Comparison of ENCODE assay signal across 8 cellular contexts in genomic region chr18:3418083-3418482, GRCh38.
"Had no signal": no experiment of that assay in that cellular context is flagged by ENCODE, and none has a peak within 500 bp of the region (broad histone marks: within the 10 kb centered on the region; RNA-seq: fewer than 3 reads in every experiment).

No MANE protein-coding gene starts in this region.

- ATAC-seq: GM23338 had no signal

- H3K4me3 ChIP-seq: GM23338 had no signal

- H3K4me2 ChIP-seq: GM23338 had no signal

- FAIRE-seq: H1, H54, HTR-8/SVneo had no signal

- DNase-seq: H9, HCEC 1CT, IMR-90, KG1 had no signal

- H2AFZ ChIP-seq: GM23338 had no signal
